Comparison of ENCODE assay signal across 8 cellular contexts in genomic region chr3:170357176-170357919, GRCh38. TPM values are rescaled to one million over a fixed set of nuclear protein-coding genes. Genes with fewer than 3 reads are reported as not detected.
DNase-seq lines count a peak whose midpoint lies in the region; ATAC-seq and TF ChIP-seq lines count a peak whose summit lies in the region.

Gene SKIL (plus strand): TSS chr3:170357715. CDS start chr3:170360332, 2,617 bp downstream.

- H3K9me3 Mint-ChIP-seq in CD14-positive monocyte, result peaks cover 0 to 5% (median 2%) of the 10 kb centered on the region in 7 donors

- ATAC-seq in GM19438 (IDR thresholded peaks at IDR 0.05; ENCODE audit: low read depth, unreplicated experiment), result peak; percentile 56
- peak; percentile 56 for ATAC-seq in HG03571 (IDR thresholded peaks at IDR 0.05; ENCODE audit: unreplicated experiment)
- peak; percentile 67 to 75 (median 72) for ATAC-seq in right lobe of liver

- no peaks in the 10 kb centered on the region for H3K36me3 ChIP-seq in right lobe of liver

- H3K27me3 Mint-ChIP-seq in CD14-positive monocyte (ENCODE audit: low read depth in 3 of 3), result peaks cover 0 to 15% (median 3%) of the 10 kb centered on the region in 3 donors

- TF ChIP-seq CTCF in CD14-positive monocyte (IDR thresholded peaks at IDR 0.05), result no peak
- TF ChIP-seq CTCF in right lobe of liver (IDR thresholded peaks at IDR 0.05), result peak in 2 of 4 donors; percentile 21 to 25

- H3K4me1 ChIP-seq in right lobe of liver, result peaks cover 0 to 9% (median 2%) of the 10 kb centered on the region in 4 donors

- 0% methylated on average over 2 of the region's 110 CpGs for WGBS in right lobe of liver (ENCODE audit: insufficient coverage, low coverage, low lambda C conversion rate, missing lambda C conversion rate)

- no peaks in the 10 kb centered on the region for H3K9me3 ChIP-seq in right lobe of liver

- TF ChIP-seq POLR2A in right lobe of liver (IDR thresholded peaks at IDR 0.05), result peak; percentile 92

- H3K27ac ChIP-seq in right lobe of liver, result peak within 1 kb of the TSS; percentile 93 to 99 (median 95)

- no peaks in the 10 kb centered on the region for H3K27me3 ChIP-seq in right lobe of liver

- peak within 1 kb of the TSS; percentile 81 to 96 (median 96) for H3K4me3 ChIP-seq in right lobe of liver

- H3K27ac Mint-ChIP-seq in CD14-positive monocyte, result peak within 1 kb of the TSS; percentile 97 to 99 (median 98)

- peaks cover 20 to 29% of the 10 kb centered on the region in 2 donors for H3K36me3 Mint-ChIP-seq in CD14-positive monocyte

- intact Hi-C loops in CD14-positive monocyte (cut with micrococcal nuclease), result loop anchor here (2.0 to 10.0 kb wide), 4 partner anchors 40 to 585 kb away; partner anchors contain the start of genes MYNN (in 2 of the 2), PRKCI (in 1 of the 2) and SEC62 (in 1 of the 2)
- intact Hi-C loops in right lobe of liver (cut with DNase I), result no loop called here

- peak; percentile 99 for DNase-seq in CD14-positive monocyte (ENCODE audit: low spot score)
- peak; percentile 100 for DNase-seq in NCI-H774 (lab: John Stamatoyannopoulos, UW)
- peak; percentile 95 to 96 for DNase-seq in activated CD4-positive, alpha-beta T cell treated with anti-CD3 and anti-CD28 coated beads, Interleukin-2, amount 50 U/mL, for 48 hours
- DNase-seq in dermis blood vessel endothelial cell, result peak; percentile 98
- peak; percentile 98 to 99 (median 98) for DNase-seq in right lobe of liver
- DNase-seq in stimulated activated CD4-positive, alpha-beta T cell treated with anti-CD3 and anti-CD28 coated beads, Interleukin-4, amount 100 ng/mL, for 24 hours, result peak; percentile 96

- peaks cover 51% of the 10 kb centered on the region for H3K4me1 Mint-ChIP-seq in CD14-positive monocyte

- H3K4me3 Mint-ChIP-seq in CD14-positive monocyte, result peak within 1 kb of the TSS; percentile 88 to 95

RNA-seq across cellular contexts. Expression of gene SKIL, which starts in this region (rescaled TPM):
- polyA plus RNA-seq in CD14-positive monocyte, result 10 to 100 TPM in 1 of 2 donors, 1 to 10 TPM in 1; 9.2 to 13.4 TPM
- total RNA-seq in dermis blood vessel endothelial cell, result 79.1 and 84.1 TPM in 2 replicates
- 10 to 100 TPM; 14.1 to 29.1 (median 21.3) TPM for total RNA-seq in right lobe of liver

Comparison
In these comparisons a context has a peak if more than half of its experiments do, and no peak if none do; other contexts are left out.
1. Peak in every context shown above with its lines: DNase-seq, ATAC-seq, H3K4me3 ChIP-seq and H3K27ac ChIP-seq.
2. intact Hi-C loops: an anchor here in CD14-positive monocyte (2.0 to 10.0 kb wide); none called in right lobe of liver.